1 cellular context compared by ENCODE assay signal in the genomic region with DNA sequence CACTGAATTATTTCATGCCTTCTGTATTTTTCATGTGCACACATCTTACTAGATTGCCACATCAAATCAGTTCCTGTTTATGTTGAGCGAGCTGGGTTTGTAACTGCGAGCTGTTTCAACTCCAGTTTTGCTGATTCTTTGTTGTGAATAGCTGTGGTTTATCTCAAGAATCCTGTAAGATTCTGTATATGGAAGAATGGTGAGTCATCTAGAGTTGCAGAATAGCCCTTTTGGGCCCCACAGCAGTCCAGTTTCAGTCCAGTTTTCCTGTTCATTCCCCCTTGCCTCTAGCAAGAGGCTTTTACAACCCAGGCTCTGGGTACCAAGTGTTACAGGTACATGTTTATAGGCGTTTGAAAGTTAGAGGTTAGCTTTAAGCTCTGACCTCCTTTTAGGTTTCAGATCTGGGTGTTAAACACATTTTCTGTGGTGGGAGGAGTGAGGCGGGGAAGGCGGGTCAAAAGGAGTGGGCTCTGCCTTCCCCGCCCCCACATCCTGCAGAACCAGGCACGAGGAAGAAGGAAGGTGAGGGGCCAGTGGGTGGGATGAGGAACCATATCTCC.
TF ChIP-seq lines count a peak whose summit lies in the region.

No MANE protein-coding gene starts in this region.

TF ChIP-seq in K562, 482 proteins besides CTCF, POLR2A, EP300 and RAD21 (continued from another document and continues in another):
- TF ChIP-seq, protein P1, sequence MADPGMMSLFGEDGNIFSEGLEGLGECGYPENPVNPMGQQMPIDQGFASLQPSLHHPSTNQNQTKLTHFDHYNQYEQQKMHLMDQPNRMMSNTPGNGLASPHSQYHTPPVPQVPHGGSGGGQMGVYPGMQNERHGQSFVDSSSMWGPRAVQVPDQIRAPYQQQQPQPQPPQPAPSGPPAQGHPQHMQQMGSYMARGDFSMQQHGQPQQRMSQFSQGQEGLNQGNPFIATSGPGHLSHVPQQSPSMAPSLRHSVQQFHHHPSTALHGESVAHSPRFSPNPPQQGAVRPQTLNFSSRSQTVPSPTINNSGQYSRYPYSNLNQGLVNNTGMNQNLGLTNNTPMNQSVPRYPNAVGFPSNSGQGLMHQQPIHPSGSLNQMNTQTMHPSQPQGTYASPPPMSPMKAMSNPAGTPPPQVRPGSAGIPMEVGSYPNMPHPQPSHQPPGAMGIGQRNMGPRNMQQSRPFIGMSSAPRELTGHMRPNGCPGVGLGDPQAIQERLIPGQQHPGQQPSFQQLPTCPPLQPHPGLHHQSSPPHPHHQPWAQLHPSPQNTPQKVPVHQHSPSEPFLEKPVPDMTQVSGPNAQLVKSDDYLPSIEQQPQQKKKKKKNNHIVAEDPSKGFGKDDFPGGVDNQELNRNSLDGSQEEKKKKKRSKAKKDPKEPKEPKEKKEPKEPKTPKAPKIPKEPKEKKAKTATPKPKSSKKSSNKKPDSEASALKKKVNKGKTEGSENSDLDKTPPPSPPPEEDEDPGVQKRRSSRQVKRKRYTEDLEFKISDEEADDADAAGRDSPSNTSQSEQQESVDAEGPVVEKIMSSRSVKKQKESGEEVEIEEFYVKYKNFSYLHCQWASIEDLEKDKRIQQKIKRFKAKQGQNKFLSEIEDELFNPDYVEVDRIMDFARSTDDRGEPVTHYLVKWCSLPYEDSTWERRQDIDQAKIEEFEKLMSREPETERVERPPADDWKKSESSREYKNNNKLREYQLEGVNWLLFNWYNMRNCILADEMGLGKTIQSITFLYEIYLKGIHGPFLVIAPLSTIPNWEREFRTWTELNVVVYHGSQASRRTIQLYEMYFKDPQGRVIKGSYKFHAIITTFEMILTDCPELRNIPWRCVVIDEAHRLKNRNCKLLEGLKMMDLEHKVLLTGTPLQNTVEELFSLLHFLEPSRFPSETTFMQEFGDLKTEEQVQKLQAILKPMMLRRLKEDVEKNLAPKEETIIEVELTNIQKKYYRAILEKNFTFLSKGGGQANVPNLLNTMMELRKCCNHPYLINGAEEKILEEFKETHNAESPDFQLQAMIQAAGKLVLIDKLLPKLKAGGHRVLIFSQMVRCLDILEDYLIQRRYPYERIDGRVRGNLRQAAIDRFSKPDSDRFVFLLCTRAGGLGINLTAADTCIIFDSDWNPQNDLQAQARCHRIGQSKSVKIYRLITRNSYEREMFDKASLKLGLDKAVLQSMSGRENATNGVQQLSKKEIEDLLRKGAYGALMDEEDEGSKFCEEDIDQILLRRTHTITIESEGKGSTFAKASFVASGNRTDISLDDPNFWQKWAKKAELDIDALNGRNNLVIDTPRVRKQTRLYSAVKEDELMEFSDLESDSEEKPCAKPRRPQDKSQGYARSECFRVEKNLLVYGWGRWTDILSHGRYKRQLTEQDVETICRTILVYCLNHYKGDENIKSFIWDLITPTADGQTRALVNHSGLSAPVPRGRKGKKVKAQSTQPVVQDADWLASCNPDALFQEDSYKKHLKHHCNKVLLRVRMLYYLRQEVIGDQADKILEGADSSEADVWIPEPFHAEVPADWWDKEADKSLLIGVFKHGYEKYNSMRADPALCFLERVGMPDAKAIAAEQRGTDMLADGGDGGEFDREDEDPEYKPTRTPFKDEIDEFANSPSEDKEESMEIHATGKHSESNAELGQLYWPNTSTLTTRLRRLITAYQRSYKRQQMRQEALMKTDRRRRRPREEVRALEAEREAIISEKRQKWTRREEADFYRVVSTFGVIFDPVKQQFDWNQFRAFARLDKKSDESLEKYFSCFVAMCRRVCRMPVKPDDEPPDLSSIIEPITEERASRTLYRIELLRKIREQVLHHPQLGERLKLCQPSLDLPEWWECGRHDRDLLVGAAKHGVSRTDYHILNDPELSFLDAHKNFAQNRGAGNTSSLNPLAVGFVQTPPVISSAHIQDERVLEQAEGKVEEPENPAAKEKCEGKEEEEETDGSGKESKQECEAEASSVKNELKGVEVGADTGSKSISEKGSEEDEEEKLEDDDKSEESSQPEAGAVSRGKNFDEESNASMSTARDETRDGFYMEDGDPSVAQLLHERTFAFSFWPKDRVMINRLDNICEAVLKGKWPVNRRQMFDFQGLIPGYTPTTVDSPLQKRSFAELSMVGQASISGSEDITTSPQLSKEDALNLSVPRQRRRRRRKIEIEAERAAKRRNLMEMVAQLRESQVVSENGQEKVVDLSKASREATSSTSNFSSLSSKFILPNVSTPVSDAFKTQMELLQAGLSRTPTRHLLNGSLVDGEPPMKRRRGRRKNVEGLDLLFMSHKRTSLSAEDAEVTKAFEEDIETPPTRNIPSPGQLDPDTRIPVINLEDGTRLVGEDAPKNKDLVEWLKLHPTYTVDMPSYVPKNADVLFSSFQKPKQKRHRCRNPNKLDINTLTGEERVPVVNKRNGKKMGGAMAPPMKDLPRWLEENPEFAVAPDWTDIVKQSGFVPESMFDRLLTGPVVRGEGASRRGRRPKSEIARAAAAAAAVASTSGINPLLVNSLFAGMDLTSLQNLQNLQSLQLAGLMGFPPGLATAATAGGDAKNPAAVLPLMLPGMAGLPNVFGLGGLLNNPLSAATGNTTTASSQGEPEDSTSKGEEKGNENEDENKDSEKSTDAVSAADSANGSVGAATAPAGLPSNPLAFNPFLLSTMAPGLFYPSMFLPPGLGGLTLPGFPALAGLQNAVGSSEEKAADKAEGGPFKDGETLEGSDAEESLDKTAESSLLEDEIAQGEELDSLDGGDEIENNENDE (IDR thresholded peaks at IDR 0.05; ENCODE audit: low read depth, low read length), result no peak
- TF ChIP-seq MTA3 (IDR thresholded peaks at IDR 0.05; ENCODE audit: borderline replicate concordance) (peak; percentile 51; the same call in 1 of the 2 replicates), MAFK (IDR thresholded peaks at IDR 0.05; ENCODE audit: low read length) (peak; percentile 86), HDAC2 (IDR thresholded peaks at IDR 0.05) (peak; percentile 97), RBM22 (IDR thresholded peaks at IDR 0.05; ENCODE audit: low read depth, low read length, poor library complexity, severe bottlenecking) (no peak), EZH2 (IDR thresholded peaks at IDR 0.05; ENCODE audit: borderline replicate concordance, low read depth, low read length) (no peak), E2F3 (CRISPR knock-in tag; IDR thresholded peaks at IDR 0.05) (no peak), ZNF77 (CRISPR knock-in tag; IDR thresholded peaks at IDR 0.05) (no peak), NELFE (IDR thresholded peaks at IDR 0.05; ENCODE audit: insufficient read depth, insufficient read length) (no peak), SUPT5H (IDR thresholded peaks at IDR 0.05) (no peak), NFIC (IDR thresholded peaks at IDR 0.05) (no peak)
- TF ChIP-seq, protein P2, sequence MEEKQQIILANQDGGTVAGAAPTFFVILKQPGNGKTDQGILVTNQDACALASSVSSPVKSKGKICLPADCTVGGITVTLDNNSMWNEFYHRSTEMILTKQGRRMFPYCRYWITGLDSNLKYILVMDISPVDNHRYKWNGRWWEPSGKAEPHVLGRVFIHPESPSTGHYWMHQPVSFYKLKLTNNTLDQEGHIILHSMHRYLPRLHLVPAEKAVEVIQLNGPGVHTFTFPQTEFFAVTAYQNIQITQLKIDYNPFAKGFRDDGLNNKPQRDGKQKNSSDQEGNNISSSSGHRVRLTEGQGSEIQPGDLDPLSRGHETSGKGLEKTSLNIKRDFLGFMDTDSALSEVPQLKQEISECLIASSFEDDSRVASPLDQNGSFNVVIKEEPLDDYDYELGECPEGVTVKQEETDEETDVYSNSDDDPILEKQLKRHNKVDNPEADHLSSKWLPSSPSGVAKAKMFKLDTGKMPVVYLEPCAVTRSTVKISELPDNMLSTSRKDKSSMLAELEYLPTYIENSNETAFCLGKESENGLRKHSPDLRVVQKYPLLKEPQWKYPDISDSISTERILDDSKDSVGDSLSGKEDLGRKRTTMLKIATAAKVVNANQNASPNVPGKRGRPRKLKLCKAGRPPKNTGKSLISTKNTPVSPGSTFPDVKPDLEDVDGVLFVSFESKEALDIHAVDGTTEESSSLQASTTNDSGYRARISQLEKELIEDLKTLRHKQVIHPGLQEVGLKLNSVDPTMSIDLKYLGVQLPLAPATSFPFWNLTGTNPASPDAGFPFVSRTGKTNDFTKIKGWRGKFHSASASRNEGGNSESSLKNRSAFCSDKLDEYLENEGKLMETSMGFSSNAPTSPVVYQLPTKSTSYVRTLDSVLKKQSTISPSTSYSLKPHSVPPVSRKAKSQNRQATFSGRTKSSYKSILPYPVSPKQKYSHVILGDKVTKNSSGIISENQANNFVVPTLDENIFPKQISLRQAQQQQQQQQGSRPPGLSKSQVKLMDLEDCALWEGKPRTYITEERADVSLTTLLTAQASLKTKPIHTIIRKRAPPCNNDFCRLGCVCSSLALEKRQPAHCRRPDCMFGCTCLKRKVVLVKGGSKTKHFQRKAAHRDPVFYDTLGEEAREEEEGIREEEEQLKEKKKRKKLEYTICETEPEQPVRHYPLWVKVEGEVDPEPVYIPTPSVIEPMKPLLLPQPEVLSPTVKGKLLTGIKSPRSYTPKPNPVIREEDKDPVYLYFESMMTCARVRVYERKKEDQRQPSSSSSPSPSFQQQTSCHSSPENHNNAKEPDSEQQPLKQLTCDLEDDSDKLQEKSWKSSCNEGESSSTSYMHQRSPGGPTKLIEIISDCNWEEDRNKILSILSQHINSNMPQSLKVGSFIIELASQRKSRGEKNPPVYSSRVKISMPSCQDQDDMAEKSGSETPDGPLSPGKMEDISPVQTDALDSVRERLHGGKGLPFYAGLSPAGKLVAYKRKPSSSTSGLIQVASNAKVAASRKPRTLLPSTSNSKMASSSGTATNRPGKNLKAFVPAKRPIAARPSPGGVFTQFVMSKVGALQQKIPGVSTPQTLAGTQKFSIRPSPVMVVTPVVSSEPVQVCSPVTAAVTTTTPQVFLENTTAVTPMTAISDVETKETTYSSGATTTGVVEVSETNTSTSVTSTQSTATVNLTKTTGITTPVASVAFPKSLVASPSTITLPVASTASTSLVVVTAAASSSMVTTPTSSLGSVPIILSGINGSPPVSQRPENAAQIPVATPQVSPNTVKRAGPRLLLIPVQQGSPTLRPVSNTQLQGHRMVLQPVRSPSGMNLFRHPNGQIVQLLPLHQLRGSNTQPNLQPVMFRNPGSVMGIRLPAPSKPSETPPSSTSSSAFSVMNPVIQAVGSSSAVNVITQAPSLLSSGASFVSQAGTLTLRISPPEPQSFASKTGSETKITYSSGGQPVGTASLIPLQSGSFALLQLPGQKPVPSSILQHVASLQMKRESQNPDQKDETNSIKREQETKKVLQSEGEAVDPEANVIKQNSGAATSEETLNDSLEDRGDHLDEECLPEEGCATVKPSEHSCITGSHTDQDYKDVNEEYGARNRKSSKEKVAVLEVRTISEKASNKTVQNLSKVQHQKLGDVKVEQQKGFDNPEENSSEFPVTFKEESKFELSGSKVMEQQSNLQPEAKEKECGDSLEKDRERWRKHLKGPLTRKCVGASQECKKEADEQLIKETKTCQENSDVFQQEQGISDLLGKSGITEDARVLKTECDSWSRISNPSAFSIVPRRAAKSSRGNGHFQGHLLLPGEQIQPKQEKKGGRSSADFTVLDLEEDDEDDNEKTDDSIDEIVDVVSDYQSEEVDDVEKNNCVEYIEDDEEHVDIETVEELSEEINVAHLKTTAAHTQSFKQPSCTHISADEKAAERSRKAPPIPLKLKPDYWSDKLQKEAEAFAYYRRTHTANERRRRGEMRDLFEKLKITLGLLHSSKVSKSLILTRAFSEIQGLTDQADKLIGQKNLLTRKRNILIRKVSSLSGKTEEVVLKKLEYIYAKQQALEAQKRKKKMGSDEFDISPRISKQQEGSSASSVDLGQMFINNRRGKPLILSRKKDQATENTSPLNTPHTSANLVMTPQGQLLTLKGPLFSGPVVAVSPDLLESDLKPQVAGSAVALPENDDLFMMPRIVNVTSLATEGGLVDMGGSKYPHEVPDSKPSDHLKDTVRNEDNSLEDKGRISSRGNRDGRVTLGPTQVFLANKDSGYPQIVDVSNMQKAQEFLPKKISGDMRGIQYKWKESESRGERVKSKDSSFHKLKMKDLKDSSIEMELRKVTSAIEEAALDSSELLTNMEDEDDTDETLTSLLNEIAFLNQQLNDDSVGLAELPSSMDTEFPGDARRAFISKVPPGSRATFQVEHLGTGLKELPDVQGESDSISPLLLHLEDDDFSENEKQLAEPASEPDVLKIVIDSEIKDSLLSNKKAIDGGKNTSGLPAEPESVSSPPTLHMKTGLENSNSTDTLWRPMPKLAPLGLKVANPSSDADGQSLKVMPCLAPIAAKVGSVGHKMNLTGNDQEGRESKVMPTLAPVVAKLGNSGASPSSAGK (IDR thresholded peaks at IDR 0.05), result no peak
- TF ChIP-seq, protein P3, sequence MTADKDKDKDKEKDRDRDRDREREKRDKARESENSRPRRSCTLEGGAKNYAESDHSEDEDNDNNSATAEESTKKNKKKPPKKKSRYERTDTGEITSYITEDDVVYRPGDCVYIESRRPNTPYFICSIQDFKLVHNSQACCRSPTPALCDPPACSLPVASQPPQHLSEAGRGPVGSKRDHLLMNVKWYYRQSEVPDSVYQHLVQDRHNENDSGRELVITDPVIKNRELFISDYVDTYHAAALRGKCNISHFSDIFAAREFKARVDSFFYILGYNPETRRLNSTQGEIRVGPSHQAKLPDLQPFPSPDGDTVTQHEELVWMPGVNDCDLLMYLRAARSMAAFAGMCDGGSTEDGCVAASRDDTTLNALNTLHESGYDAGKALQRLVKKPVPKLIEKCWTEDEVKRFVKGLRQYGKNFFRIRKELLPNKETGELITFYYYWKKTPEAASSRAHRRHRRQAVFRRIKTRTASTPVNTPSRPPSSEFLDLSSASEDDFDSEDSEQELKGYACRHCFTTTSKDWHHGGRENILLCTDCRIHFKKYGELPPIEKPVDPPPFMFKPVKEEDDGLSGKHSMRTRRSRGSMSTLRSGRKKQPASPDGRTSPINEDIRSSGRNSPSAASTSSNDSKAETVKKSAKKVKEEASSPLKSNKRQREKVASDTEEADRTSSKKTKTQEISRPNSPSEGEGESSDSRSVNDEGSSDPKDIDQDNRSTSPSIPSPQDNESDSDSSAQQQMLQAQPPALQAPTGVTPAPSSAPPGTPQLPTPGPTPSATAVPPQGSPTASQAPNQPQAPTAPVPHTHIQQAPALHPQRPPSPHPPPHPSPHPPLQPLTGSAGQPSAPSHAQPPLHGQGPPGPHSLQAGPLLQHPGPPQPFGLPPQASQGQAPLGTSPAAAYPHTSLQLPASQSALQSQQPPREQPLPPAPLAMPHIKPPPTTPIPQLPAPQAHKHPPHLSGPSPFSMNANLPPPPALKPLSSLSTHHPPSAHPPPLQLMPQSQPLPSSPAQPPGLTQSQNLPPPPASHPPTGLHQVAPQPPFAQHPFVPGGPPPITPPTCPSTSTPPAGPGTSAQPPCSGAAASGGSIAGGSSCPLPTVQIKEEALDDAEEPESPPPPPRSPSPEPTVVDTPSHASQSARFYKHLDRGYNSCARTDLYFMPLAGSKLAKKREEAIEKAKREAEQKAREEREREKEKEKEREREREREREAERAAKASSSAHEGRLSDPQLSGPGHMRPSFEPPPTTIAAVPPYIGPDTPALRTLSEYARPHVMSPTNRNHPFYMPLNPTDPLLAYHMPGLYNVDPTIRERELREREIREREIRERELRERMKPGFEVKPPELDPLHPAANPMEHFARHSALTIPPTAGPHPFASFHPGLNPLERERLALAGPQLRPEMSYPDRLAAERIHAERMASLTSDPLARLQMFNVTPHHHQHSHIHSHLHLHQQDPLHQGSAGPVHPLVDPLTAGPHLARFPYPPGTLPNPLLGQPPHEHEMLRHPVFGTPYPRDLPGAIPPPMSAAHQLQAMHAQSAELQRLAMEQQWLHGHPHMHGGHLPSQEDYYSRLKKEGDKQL (CRISPR knock-in tag; IDR thresholded peaks at IDR 0.05; ENCODE audit: borderline replicate concordance), result no peak
- TF ChIP-seq, protein P4, sequence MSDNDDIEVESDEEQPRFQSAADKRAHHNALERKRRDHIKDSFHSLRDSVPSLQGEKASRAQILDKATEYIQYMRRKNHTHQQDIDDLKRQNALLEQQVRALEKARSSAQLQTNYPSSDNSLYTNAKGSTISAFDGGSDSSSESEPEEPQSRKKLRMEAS (CRISPR knock-in tag; IDR thresholded peaks at IDR 0.05), result no peak
- TF ChIP-seq, protein P5, sequence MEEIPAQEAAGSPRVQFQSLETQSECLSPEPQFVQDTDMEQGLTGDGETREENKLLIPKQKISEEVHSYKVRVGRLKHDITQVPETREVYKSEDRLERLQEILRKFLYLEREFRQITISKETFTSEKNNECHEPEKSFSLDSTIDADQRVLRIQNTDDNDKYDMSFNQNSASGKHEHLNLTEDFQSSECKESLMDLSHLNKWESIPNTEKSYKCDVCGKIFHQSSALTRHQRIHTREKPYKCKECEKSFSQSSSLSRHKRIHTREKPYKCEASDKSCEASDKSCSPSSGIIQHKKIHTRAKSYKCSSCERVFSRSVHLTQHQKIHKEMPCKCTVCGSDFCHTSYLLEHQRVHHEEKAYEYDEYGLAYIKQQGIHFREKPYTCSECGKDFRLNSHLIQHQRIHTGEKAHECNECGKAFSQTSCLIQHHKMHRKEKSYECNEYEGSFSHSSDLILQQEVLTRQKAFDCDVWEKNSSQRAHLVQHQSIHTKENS (CRISPR knock-in tag; IDR thresholded peaks at IDR 0.05), result no peak
